ENCODE assay signal across 1 cellular context in genomic region chr16:13780841-13781553, GRCh38.
TF ChIP-seq lines count a peak whose summit lies in the region.

No MANE protein-coding gene starts in this region.

TF ChIP-seq in GM23338, 12 proteins besides CTCF, POLR2A, EP300 and RAD21 (continued from another document):
- no peak for TF ChIP-seq ZNF462 (CRISPR knock-in tag; IDR thresholded peaks at IDR 0.05)
- no peak for TF ChIP-seq JUNB (IDR thresholded peaks at IDR 0.05; ENCODE audit: unreplicated experiment)
- TF ChIP-seq EZH2phosphoT487 (IDR thresholded peaks at IDR 0.05; ENCODE audit: unreplicated experiment): no peak
- no peak for TF ChIP-seq POLR2AphosphoS5 (IDR thresholded peaks at IDR 0.05; ENCODE audit: low read depth)
- no peak for TF ChIP-seq NANOG (IDR thresholded peaks at IDR 0.05; ENCODE audit: borderline replicate concordance)
